In the genomic region with DNA sequence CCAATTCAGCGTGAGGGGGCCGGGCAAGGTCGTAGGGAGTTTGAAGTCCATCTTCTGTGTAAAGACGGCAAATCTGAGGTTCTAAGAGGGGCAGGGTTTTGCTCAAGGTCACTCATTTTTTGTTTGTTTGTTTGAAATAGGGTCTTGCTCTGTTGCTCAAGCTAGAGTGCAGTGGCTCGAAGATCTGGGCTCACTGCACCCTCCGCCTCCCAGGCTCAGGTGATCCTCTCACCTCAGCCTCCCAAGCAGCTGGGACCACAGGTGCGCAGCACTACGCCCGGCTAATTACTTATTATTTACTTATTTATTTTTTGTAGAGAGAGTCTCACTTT, we compare ENCODE assay signal across 2 cellular contexts.
TF ChIP-seq lines count a peak whose summit lies in the region.

No MANE protein-coding gene starts in this region.

TF ChIP-seq in IMR-90, 13 proteins besides CTCF, POLR2A, EP300 and RAD21 (continued from another document):
- TF ChIP-seq, protein P1, sequence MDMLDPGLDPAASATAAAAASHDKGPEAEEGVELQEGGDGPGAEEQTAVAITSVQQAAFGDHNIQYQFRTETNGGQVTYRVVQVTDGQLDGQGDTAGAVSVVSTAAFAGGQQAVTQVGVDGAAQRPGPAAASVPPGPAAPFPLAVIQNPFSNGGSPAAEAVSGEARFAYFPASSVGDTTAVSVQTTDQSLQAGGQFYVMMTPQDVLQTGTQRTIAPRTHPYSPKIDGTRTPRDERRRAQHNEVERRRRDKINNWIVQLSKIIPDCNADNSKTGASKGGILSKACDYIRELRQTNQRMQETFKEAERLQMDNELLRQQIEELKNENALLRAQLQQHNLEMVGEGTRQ (IDR thresholded peaks at IDR 0.05; ENCODE audit: low read depth, low read length): no peak
- no peak for TF ChIP-seq CEBPB (IDR thresholded peaks at IDR 0.05; ENCODE audit: low read depth, low read length)

TF ChIP-seq in neural cell, 6 proteins besides CTCF, POLR2A, EP300 and RAD21 (continued from another document):
- TF ChIP-seq REST (IDR thresholded peaks at IDR 0.05; ENCODE audit: borderline replicate concordance) (no peak), TAF1 (IDR thresholded peaks at IDR 0.05; ENCODE audit: low read depth) (no peak), MXI1 (conservative IDR thresholded peaks at IDR 0.05; ENCODE audit: poor library complexity, severe bottlenecking) (no peak), SMC3 (conservative IDR thresholded peaks at IDR 0.05; ENCODE audit: poor library complexity) (no peak)
